In the genomic region with DNA sequence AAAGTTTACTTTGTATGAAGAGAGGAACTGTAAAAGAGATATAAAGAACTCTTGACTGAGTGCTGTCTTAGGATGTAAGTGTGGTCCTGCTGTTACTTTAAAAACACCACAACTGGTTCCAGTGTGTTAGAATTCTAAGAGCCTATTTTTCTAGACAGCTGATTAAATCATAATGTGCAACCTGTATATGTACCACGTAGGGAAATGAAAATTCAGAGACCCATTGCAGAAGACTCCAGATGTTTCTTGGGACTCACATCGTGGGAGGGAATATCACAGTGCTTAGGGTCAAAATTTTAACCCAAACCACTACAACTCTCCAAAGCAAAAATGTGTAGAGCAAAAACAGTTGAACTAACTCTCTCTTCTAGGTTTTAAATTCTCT, we compare ENCODE assay signal across 8 cellular contexts.
A peak's percentile ranks its signal among the peaks of the same experiment; 100 is the strongest.
DNase-seq lines count a peak whose midpoint lies in the region; ATAC-seq and TF ChIP-seq lines count a peak whose summit lies in the region.

No MANE protein-coding gene starts in this region.

- no peak overlapping the region for H2AK5ac ChIP-seq in neuronal stem cell (ENCODE audit: low read depth, low read length)

- no peak overlapping the region for H3K4me2 ChIP-seq in neuronal stem cell (ENCODE audit: insufficient read depth, low read length, poor library complexity, severe bottlenecking)

- no peak overlapping the region for H4K91ac ChIP-seq in neuronal stem cell (ENCODE audit: low read depth, low read length, poor library complexity)

- no peak for TF ChIP-seq POLR2A in prostate gland (IDR thresholded peaks at IDR 0.05)

- no peaks in the 10 kb centered on the region for H3K27me3 ChIP-seq in duodenal mucosa (ENCODE audit: control insufficient read depth in 1 of 2, insufficient read depth in 2 of 2, low read length in 2 of 2)
- no peaks in the 10 kb centered on the region for H3K27me3 ChIP-seq in prostate gland (replicated peaks; ENCODE audit: insufficient read depth)
- no peaks in the 10 kb centered on the region for H3K27me3 ChIP-seq in neuronal stem cell (ENCODE audit: control insufficient read depth in 3 of 3, insufficient read depth in 3 of 3, low read depth in 1 of 3, low read length in 3 of 3)

- peaks cover 0 to 4% of the 10 kb centered on the region in 2 donors for H3K4me1 ChIP-seq in duodenal mucosa (ENCODE audit: control insufficient read depth in 1 of 2, insufficient read depth in 2 of 2, low read length in 2 of 2)
- no peaks in the 10 kb centered on the region for H3K4me1 ChIP-seq in prostate gland (replicated peaks)
- H3K4me1 ChIP-seq in neuronal stem cell (ENCODE audit: control insufficient read depth in 2 of 2, insufficient read depth in 1 of 2, low read depth in 1 of 2, low read length in 2 of 2) = peaks cover 1 to 11% of the 10 kb centered on the region in 2 donors

- H3K9ac ChIP-seq in duodenal mucosa (ENCODE audit: low read depth in 1 of 2, low read length in 2 of 2) (peak overlapping the region in 1 of 2 donors; percentile 15), neuronal stem cell (ENCODE audit: low read depth, low read length, poor library complexity) (no peak overlapping the region)

- intact Hi-C loops in prostate gland (cut with DNase I) = loop anchor here (10.0 kb wide), 1 partner anchor 298 kb away; no protein-coding TSS in a partner anchor

- H3K36me3 ChIP-seq in duodenal mucosa (ENCODE audit: control insufficient read depth in 1 of 2, insufficient read depth in 2 of 2, low read length in 2 of 2) (no peaks in the 10 kb centered on the region), prostate gland (no peaks in the 10 kb centered on the region), neuronal stem cell (replicated peaks in 1 of 2; ENCODE audit: control insufficient read depth in 2 of 2, insufficient read depth in 2 of 2, low read length in 2 of 2) (no peaks in the 10 kb centered on the region)

- WGBS in prostate gland = 12% methylated on average over 2 of the region's 2 CpGs
- WGBS in neuronal stem cell (ENCODE audit: extremely low coverage in 2 of 2, insufficient read length in 2 of 2, insufficient replicate concordance in 1 of 2), 2 donors = no CpG with 5 or more reads among the region's 2 CpGs

- H2BK15ac ChIP-seq in neuronal stem cell (ENCODE audit: low read length) = no peak overlapping the region

- H3K4ac ChIP-seq in neuronal stem cell (ENCODE audit: low read length) = no peak overlapping the region

- H3K18ac ChIP-seq in neuronal stem cell (ENCODE audit: low read length) = no peak overlapping the region

- H3K14ac ChIP-seq in neuronal stem cell (ENCODE audit: low read length) = no peak overlapping the region

- H2AFZ ChIP-seq in neuronal stem cell (ENCODE audit: low read length) = no peak overlapping the region

- H2BK5ac ChIP-seq in neuronal stem cell (ENCODE audit: low read length) = no peak overlapping the region

- TF ChIP-seq CTCF in prostate gland (IDR thresholded peaks at IDR 0.05) = no peak

- no peak overlapping the region for H2BK12ac ChIP-seq in neuronal stem cell (ENCODE audit: low read length)

- no peak overlapping the region for H2BK120ac ChIP-seq in neuronal stem cell (ENCODE audit: low read depth, low read length)

- H3K27ac ChIP-seq in duodenal mucosa (ENCODE audit: low read depth, low read length) (peak overlapping the region; percentile 65), prostate gland (peak overlapping the region; percentile 40 to 62), neuronal stem cell (replicated peaks; ENCODE audit: low read length) (no peak overlapping the region)

- no peaks in the 10 kb centered on the region for H3K79me1 ChIP-seq in neuronal stem cell (ENCODE audit: low read depth, low read length)

- no peak overlapping the region for H3K23ac ChIP-seq in neuronal stem cell (ENCODE audit: low read depth, low read length, poor library complexity)

- no peaks in the 10 kb centered on the region for H3K9me3 ChIP-seq in duodenal mucosa (ENCODE audit: control insufficient read depth in 1 of 2, low read length in 2 of 2)
- H3K9me3 ChIP-seq in prostate gland = no peaks in the 10 kb centered on the region
- no peaks in the 10 kb centered on the region for H3K9me3 ChIP-seq in neuronal stem cell (replicated peaks in 1 of 2; ENCODE audit: control insufficient read depth in 2 of 2, insufficient read depth in 1 of 2, low read depth in 1 of 2, low read length in 2 of 2)

- no peak overlapping the region for H4K8ac ChIP-seq in neuronal stem cell (ENCODE audit: low read depth, low read length)

- no peak for DNase-seq in prostate gland (ENCODE audit: low spot score)
- no peak for DNase-seq in superior temporal gyrus (ENCODE audit: extremely low spot score)
- DNase-seq in neuronal stem cell (ENCODE audit: low spot score) = no peak
- DNase-seq in epidermal melanocyte (ENCODE audit: insufficient read length, low spot score) = no peak
- no peak for DNase-seq in H4 (ENCODE audit: low spot score)

- H3K4me3 ChIP-seq in duodenal mucosa (ENCODE audit: low read depth in 1 of 2, low read length in 2 of 2) = no peak overlapping the region
- H3K4me3 ChIP-seq in prostate gland = no peak overlapping the region
- no peak overlapping the region for H3K4me3 ChIP-seq in neuronal stem cell (ENCODE audit: low read length in 2 of 2)

- ATAC-seq in GM18498 (IDR thresholded peaks at IDR 0.05; ENCODE audit: unreplicated experiment) (peak; percentile 33), HG02885 (IDR thresholded peaks at IDR 0.05; ENCODE audit: poor library complexity, unreplicated experiment) (peak; percentile 10)
